ENCODE assay signal across 8 cellular contexts in the genomic region with DNA sequence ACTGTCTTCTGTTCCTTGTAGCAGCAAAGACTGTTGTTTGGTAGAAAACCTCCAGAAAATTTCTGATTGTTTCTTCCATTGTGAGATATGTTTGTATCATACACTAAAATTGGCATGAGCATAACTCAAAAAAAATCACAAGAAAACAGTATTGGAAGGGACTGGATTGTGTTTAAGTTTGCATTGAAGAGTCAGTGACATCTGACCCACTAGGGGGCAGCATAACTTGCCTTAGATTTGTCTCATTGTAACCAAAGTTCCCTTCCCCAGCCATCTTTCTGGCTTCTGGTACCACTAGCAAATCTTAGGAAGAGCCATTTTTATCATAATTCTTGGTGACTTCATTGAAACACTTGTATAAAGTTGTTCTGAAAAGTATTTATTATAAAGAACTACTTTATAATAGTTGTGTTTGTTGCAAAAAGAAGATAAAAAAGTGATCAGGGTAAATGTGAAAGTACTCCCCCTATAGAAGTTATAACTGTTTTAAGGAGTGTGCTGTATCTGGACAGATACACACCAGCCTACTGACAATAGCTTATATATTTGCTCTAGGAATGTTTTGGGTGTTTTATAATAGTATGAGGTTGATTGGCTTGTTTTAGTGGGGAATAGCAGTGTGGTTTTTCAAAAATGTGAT. TPM values are rescaled to one million over a fixed set of nuclear protein-coding genes. Genes with fewer than 3 reads are reported as not detected.
DNase-seq lines count a peak whose midpoint lies in the region; FAIRE-seq and TF ChIP-seq lines count a peak whose summit lies in the region.

No MANE protein-coding gene starts in this region.

- no peaks in the 10 kb centered on the region for H3K27me3 Mint-ChIP-seq in activated T-helper 1 cell treated with anti-CD3 and anti-CD28 coated beads, Interleukin-12 subunit alpha, Interleukin-12 subunit beta, Interleukin-2, Interleukin-4 antibody, amounts not matched to agents 30 ng/mL and 10 ng/mL and 1 ng/mL, durations not matched to agents 14 hours and 24 hours and 36 hours (ENCODE audit: insufficient read depth)

- H3K36me3 ChIP-seq in OCI-LY7 (ENCODE audit: insufficient read depth, low read length) (peaks cover 100% of the 10 kb centered on the region), prostate gland (peaks cover 4 to 5% of the 10 kb centered on the region in 2 donors)

- no peak overlapping the region for H3K4me2 ChIP-seq in OCI-LY7 (ENCODE audit: low read length)

- H4K20me1 ChIP-seq in OCI-LY7 (ENCODE audit: insufficient read depth, low read length) = 0 out of 2 replicates have a peak, but pooled peaks cover 11% of the 10 kb centered on the region

- H3K36me3 Mint-ChIP-seq in activated T-helper 1 cell treated with anti-CD3 and anti-CD28 coated beads, Interleukin-12 subunit alpha, Interleukin-12 subunit beta, Interleukin-2, Interleukin-4 antibody, amounts not matched to agents 30 ng/mL and 10 ng/mL and 1 ng/mL, durations not matched to agents 14 hours and 24 hours and 36 hours (ENCODE audit: low read depth) = peaks cover 60% of the 10 kb centered on the region

- DNase-seq in ACHN (peak; percentile 65), GM13976 (ENCODE audit: low spot score) (peak; percentile 65), HPDE6-E6E7 (ENCODE audit: extremely low spot score) (peak; percentile 48), OCI-LY7 (ENCODE audit: low spot score) (peak; percentile 66), frontal cortex (ENCODE audit: low spot score in 2 of 2) (peak; percentile 14 to 49), prostate gland (ENCODE audit: low spot score) (peak; percentile 41), NCI-H774 (lab: John Stamatoyannopoulos, UW) (no peak)
- peak; percentile 47 for DNase-seq in activated T-helper 1 cell treated with anti-CD3 and anti-CD28 coated beads, Interleukin-12 subunit alpha, Interleukin-12 subunit beta, Interleukin-2, Interleukin-4 antibody, amounts not matched to agents 30 ng/mL and 10 ng/mL and 1 ng/mL, durations not matched to agents 14 hours and 24 hours and 36 hours (ENCODE audit: low spot score)

- peaks cover 49% of the 10 kb centered on the region for H3K79me2 ChIP-seq in OCI-LY7 (ENCODE audit: insufficient read depth, low read depth, low read length)

- H3K4me3 ChIP-seq in OCI-LY7 (ENCODE audit: low read depth, low read length, poor library complexity, severe bottlenecking) (no peak overlapping the region), prostate gland (no peak overlapping the region)

- H3K9me3 Mint-ChIP-seq in activated T-helper 1 cell treated with anti-CD3 and anti-CD28 coated beads, Interleukin-12 subunit alpha, Interleukin-12 subunit beta, Interleukin-2, Interleukin-4 antibody, amounts not matched to agents 30 ng/mL and 10 ng/mL and 1 ng/mL, durations not matched to agents 14 hours and 24 hours and 36 hours = no peaks in the 10 kb centered on the region

- TF ChIP-seq CTCF in GM13976 (IDR thresholded peaks at IDR 0.05; ENCODE audit: borderline replicate concordance, control extremely low read depth, extremely low read depth, insufficient read depth, missing control alignments) = peak; percentile 51
- peak; percentile 97 for TF ChIP-seq CTCF in OCI-LY7 (conservative IDR thresholded peaks at IDR 0.05; ENCODE audit: low read length)
- peak; percentile 48 to 69 (median 57) for TF ChIP-seq CTCF in prostate gland (IDR thresholded peaks at IDR 0.05)

- CTCF ChIA-PET in OCI-LY7 (lab: Charles Lee; ENCODE audit: unreplicated experiment) = no interaction called here

- in situ Hi-C loops in ACHN (cut with HindIII; ENCODE audit: low pct_ligation_motif_present, low pct_unique_long_range_greater_than_20kb, low sequenced_read_pairs) = no loop called here
- in situ Hi-C loops in GM13976 (cut with MboI; ENCODE audit: low sequenced_read_pairs, unreplicated experiment) = no loop called here

- TF ChIP-seq POLR2A in prostate gland (IDR thresholded peaks at IDR 0.05) = no peak

- FAIRE-seq in frontal cortex (lab: Jason Lieb, UNC) = no peak

- no peak overlapping the region for H2AFZ ChIP-seq in OCI-LY7 (ENCODE audit: low read length)

- no peak overlapping the region for H3K4me3 Mint-ChIP-seq in activated T-helper 1 cell treated with anti-CD3 and anti-CD28 coated beads, Interleukin-12 subunit alpha, Interleukin-12 subunit beta, Interleukin-2, Interleukin-4 antibody, amounts not matched to agents 30 ng/mL and 10 ng/mL and 1 ng/mL, durations not matched to agents 14 hours and 24 hours and 36 hours

- no TSS peak for BruUV-seq in OCI-LY7 (replicated peaks; lab: Mats Ljungman, UMichigan)

- H3K27ac Mint-ChIP-seq in activated T-helper 1 cell treated with anti-CD3 and anti-CD28 coated beads, Interleukin-12 subunit alpha, Interleukin-12 subunit beta, Interleukin-2, Interleukin-4 antibody, amounts not matched to agents 30 ng/mL and 10 ng/mL and 1 ng/mL, durations not matched to agents 14 hours and 24 hours and 36 hours = peak overlapping the region; percentile 24

- H3K27ac ChIP-seq in OCI-LY7 (ENCODE audit: low read depth, low read length, poor library complexity, severe bottlenecking) (no peak overlapping the region), prostate gland (no peak overlapping the region)

- H3K4me1 Mint-ChIP-seq in activated T-helper 1 cell treated with anti-CD3 and anti-CD28 coated beads, Interleukin-12 subunit alpha, Interleukin-12 subunit beta, Interleukin-2, Interleukin-4 antibody, amounts not matched to agents 30 ng/mL and 10 ng/mL and 1 ng/mL, durations not matched to agents 14 hours and 24 hours and 36 hours (ENCODE audit: low read depth) = peaks cover 28% of the 10 kb centered on the region

- H3K4me1 ChIP-seq in OCI-LY7 (ENCODE audit: insufficient read depth, low read length, poor library complexity, severe bottlenecking) (no peaks in the 10 kb centered on the region), prostate gland (replicated peaks) (no peaks in the 10 kb centered on the region)

- H3K9me2 ChIP-seq in OCI-LY7 (ENCODE audit: insufficient read depth, low read length) = no peaks in the 10 kb centered on the region

- intact Hi-C loops in OCI-LY7 (cut with micrococcal nuclease; ENCODE audit: unreplicated experiment) = loop anchor here (1.0 kb wide), 1 partner anchor 66 kb away; no protein-coding TSS in a partner anchor
- intact Hi-C loops in activated T-helper 1 cell treated with anti-CD3 and anti-CD28 coated beads, Interleukin-12 subunit alpha, Interleukin-12 subunit beta, Interleukin-2, Interleukin-4 antibody, amounts not matched to agents 30 ng/mL and 10 ng/mL and 1 ng/mL, durations not matched to agents 14 hours and 24 hours and 36 hours (cut with micrococcal nuclease) = loop anchor here (1.0 to 2.0 kb wide), 6 partner anchors 8 to 116 kb away; a partner anchor contains a TSS
- intact Hi-C loops in prostate gland (cut with DNase I) = no loop called here

- no peaks in the 10 kb centered on the region for H3K27me3 ChIP-seq in prostate gland (replicated peaks; ENCODE audit: insufficient read depth)

- no peaks in the 10 kb centered on the region for H3K9me3 ChIP-seq in OCI-LY7 (ENCODE audit: low read length)
- no peaks in the 10 kb centered on the region for H3K9me3 ChIP-seq in prostate gland

- POLR2A ChIA-PET in OCI-LY7 (lab: Charles Lee) = no interaction called here

RNA-seq across cellular contexts. Expression of a gene that starts 7.7 kb away (rescaled TPM):
- 38.5 and 52.1 TPM in 2 replicates for total RNA-seq in OCI-LY7 (2014; rRNA removed; shearing (Covaris generic))
- total RNA-seq in OCI-LY7 (2022) (51.6 and 56.0 TPM in 2 replicates), frontal cortex (27.7 TPM), prostate gland (10 to 100 TPM; 35.1 to 40.2 TPM)
- total RNA-seq in activated T-helper 1 cell treated with anti-CD3 and anti-CD28 coated beads, Interleukin-12 subunit alpha, Interleukin-12 subunit beta, Interleukin-2, Interleukin-4 antibody, amounts not matched to agents 30 ng/mL and 10 ng/mL and 1 ng/mL, durations not matched to agents 14 hours and 24 hours and 36 hours = 55.2 and 60.9 TPM in 2 replicates

RNA-seq across cellular contexts. Expression of a gene that starts 8.1 kb away (rescaled TPM):
- 55.5 and 63.2 TPM in 2 replicates for total RNA-seq in OCI-LY7 (2014; rRNA removed; shearing (Covaris generic))
- total RNA-seq in OCI-LY7 (2022) (97.1 and 105 TPM in 2 replicates), frontal cortex (6.5 TPM), prostate gland (1 to 10 TPM; 2.6 to 9.9 TPM)
- 39.2 and 41.2 TPM in 2 replicates for total RNA-seq in activated T-helper 1 cell treated with anti-CD3 and anti-CD28 coated beads, Interleukin-12 subunit alpha, Interleukin-12 subunit beta, Interleukin-2, Interleukin-4 antibody, amounts not matched to agents 30 ng/mL and 10 ng/mL and 1 ng/mL, durations not matched to agents 14 hours and 24 hours and 36 hours

RNA-seq across cellular contexts. Expression of a gene that starts 11.9 kb away (rescaled TPM):
- 0.05 TPM in 1 of 2 replicates, not detected in the other for total RNA-seq in OCI-LY7 (2014; rRNA removed; shearing (Covaris generic))
- total RNA-seq in OCI-LY7 (2022) (0.15 and 0.18 TPM in 2 replicates), frontal cortex (under 0.01 TPM), prostate gland (1 to 10 TPM in 1 of 2 donors, under 1 TPM in 1; 0.59 to 1.2 TPM)
- 6.7 and 7.8 TPM in 2 replicates for total RNA-seq in activated T-helper 1 cell treated with anti-CD3 and anti-CD28 coated beads, Interleukin-12 subunit alpha, Interleukin-12 subunit beta, Interleukin-2, Interleukin-4 antibody, amounts not matched to agents 30 ng/mL and 10 ng/mL and 1 ng/mL, durations not matched to agents 14 hours and 24 hours and 36 hours

RNA-seq across cellular contexts. Expression of a gene that starts 41.3 kb away (rescaled TPM):
- total RNA-seq in OCI-LY7 (2014; rRNA removed; shearing (Covaris generic)) = 0.13 and 0.19 TPM in 2 replicates
- 1.1 and 1.3 TPM in 2 replicates for total RNA-seq in OCI-LY7 (2022)
- total RNA-seq in activated T-helper 1 cell treated with anti-CD3 and anti-CD28 coated beads, Interleukin-12 subunit alpha, Interleukin-12 subunit beta, Interleukin-2, Interleukin-4 antibody, amounts not matched to agents 30 ng/mL and 10 ng/mL and 1 ng/mL, durations not matched to agents 14 hours and 24 hours and 36 hours = 6.2 and 6.9 TPM in 2 replicates
- 15.5 TPM for total RNA-seq in frontal cortex
- 100 to 1,000 TPM in 1 of 2 donors, 10 to 100 TPM in 1; 66.5 to 159 TPM for total RNA-seq in prostate gland
